Comparison of ENCODE assay signal across 1 cellular context in the genomic region with DNA sequence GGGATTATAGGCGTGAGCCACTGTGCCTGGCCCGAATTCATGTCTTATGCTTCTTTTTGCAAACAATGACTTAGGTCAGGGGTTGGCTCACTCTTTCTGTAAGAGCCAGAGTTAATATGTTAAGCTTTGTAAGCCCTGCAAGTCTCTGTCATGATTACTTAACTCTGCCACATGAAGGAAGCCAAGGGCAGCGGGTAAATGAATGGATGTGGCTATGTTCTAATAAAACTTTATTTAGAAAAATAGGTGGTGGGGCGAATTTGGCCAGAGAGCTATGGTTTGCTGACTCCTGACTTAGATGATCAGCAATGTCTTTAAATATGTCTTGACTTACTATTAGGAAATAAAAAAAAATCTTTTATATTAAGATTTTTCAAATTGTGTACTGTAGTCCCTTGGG.
TF ChIP-seq lines count a peak whose summit lies in the region.

No MANE protein-coding gene starts in this region.

TF ChIP-seq in K562, 482 proteins besides CTCF, POLR2A, EP300 and RAD21:
- TF ChIP-seq, protein P1, sequence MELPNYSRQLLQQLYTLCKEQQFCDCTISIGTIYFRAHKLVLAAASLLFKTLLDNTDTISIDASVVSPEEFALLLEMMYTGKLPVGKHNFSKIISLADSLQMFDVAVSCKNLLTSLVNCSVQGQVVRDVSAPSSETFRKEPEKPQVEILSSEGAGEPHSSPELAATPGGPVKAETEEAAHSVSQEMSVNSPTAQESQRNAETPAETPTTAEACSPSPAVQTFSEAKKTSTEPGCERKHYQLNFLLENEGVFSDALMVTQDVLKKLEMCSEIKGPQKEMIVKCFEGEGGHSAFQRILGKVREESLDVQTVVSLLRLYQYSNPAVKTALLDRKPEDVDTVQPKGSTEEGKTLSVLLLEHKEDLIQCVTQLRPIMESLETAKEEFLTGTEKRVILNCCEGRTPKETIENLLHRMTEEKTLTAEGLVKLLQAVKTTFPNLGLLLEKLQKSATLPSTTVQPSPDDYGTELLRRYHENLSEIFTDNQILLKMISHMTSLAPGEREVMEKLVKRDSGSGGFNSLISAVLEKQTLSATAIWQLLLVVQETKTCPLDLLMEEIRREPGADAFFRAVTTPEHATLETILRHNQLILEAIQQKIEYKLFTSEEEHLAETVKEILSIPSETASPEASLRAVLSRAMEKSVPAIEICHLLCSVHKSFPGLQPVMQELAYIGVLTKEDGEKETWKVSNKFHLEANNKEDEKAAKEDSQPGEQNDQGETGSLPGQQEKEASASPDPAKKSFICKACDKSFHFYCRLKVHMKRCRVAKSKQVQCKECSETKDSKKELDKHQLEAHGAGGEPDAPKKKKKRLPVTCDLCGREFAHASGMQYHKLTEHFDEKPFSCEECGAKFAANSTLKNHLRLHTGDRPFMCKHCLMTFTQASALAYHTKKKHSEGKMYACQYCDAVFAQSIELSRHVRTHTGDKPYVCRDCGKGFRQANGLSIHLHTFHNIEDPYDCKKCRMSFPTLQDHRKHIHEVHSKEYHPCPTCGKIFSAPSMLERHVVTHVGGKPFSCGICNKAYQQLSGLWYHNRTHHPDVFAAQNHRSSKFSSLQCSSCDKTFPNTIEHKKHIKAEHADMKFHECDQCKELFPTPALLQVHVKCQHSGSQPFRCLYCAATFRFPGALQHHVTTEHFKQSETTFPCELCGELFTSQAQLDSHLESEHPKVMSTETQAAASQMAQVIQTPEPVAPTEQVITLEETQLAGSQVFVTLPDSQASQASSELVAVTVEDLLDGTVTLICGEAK (IDR thresholded peaks at IDR 0.05): peak; percentile 75
- TF ChIP-seq, protein P1 (CRISPR knock-in tag; IDR thresholded peaks at IDR 0.05): no peak
- no peak for TF ChIP-seq ZNF699 (CRISPR knock-in tag; IDR thresholded peaks at IDR 0.05; ENCODE audit: insufficient replicate concordance)
